Comparison of ENCODE assay signal across 23 cellular contexts in the genomic region with DNA sequence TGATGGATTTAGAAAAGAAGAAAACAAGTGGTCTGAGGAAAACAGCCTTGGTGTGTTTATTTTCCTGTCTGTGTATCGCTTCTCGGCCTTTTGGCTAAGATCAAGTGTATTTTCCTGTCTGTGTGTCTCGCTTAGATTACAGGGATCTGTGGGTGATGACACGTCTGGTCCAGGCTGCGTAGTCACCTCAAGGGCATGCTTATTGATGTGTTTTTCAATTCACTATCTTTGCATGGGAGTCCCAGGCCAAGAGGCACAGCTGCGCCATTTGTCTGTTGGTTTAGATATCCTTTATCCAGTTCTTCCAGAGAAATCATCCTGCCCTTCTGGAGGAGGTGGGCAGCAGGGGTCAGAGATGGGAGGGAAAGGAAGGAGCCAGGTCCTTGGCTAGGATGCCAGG. TPM values are rescaled to one million over a fixed set of nuclear protein-coding genes. Genes with fewer than 3 reads are reported as not detected.
"Had no signal": no experiment of that assay in that cellular context is flagged by ENCODE, and none has a peak within 500 bp of the region (broad histone marks: within the 10 kb centered on the region; RNA-seq: fewer than 3 reads in every experiment).

No MANE protein-coding gene starts in this region.

- H3K9me3 ChIP-seq: adrenal gland, heart right ventricle, lower lobe of right lung, thyroid gland had no signal

- H3K36me3 ChIP-seq: adrenal gland, heart right ventricle, lower lobe of right lung, thyroid gland had no signal

- DNase-seq: activated T-cell treated with anti-CD3 and anti-CD28 coated beads, Interleukin-2, amount 50 U/mL, for 1 hour; cerebellar nuclear complex; cortex of kidney; heart right ventricle; lower lobe of right lung; midbrain; occipital lobe; small intestine; stimulated activated CD4-positive, alpha-beta T cell treated with anti-CD3 and anti-CD28 coated beads, Interleukin-15, amount 100 ng/mL, for 24 hours; T-helper 9 cell; thyroid gland had no signal

- H3K27ac ChIP-seq: adrenal gland, heart right ventricle, lower lobe of right lung, thyroid gland had no signal

- H3K27me3 ChIP-seq: thyroid gland had no signal

- ATAC-seq: heart right ventricle; left lobe of liver; lower lobe of right lung; sciatic nerve; stimulated activated memory B cell treated with anti-CD40 and anti-IgM and Interleukin-4, amounts not matched to agents 10 μg/mL and 1 μg/mL and 100 μg/mL, for 72 hours; WTC11 had no signal

- H3K4me3 ChIP-seq: adrenal gland, heart right ventricle, lower lobe of right lung, thyroid gland had no signal

RNA-seq across cellular contexts. Expression of a gene that starts 47.1 kb away (rescaled TPM):
- total RNA-seq: adrenal gland; epithelial cell of proximal tubule; fibroblast of villous mesenchyme; heart right ventricle; kidney epithelial cell; left lobe of liver; lower lobe of right lung; posterior vena cava; renal cortical epithelial cell; sciatic nerve; T-helper 1 cell treated with Interleukin-12 subunit alpha and Interleukin-12 subunit beta and Interleukin-4 antibody, amounts not matched to agents 30 ng/mL and 1 ng/mL, for 36 hours; thyroid gland; urinary bladder; WTC11 had no signal
- polyA plus RNA-seq: adrenal gland, heart right ventricle, small intestine, urinary bladder had no signal

RNA-seq across cellular contexts. Expression of a gene that starts 57.6 kb away (rescaled TPM):
- total RNA-seq: fibroblast of villous mesenchyme had no signal
